In genomic region chr4:5752803-5753184, GRCh38 we compare ENCODE assay signal across 21 cellular contexts. TPM values are rescaled to one million over a fixed set of nuclear protein-coding genes. Genes with fewer than 3 reads are reported as not detected.
DNase-seq lines count a peak whose midpoint lies in the region; ATAC-seq, FAIRE-seq and TF ChIP-seq lines count a peak whose summit lies in the region.
"Had no signal": no experiment of that assay in that cellular context is flagged by ENCODE, and none has a peak within 500 bp of the region (broad histone marks: within the 10 kb centered on the region; RNA-seq: fewer than 3 reads in every experiment).

No MANE protein-coding gene starts in this region.

- WGBS in HepG2 (ENCODE audit: low lambda C conversion rate): 80% methylated on average over 1 of the region's 15 CpGs
- WGBS in right lobe of liver (ENCODE audit: insufficient coverage, low coverage, low lambda C conversion rate, missing lambda C conversion rate): 100% methylated on average over 1 of the region's 15 CpGs

- no peak overlapping the region for H3K9ac ChIP-seq in HepG2 (ENCODE audit: insufficient read depth, low read depth, low read length)
- H3K9ac ChIP-seq in kidney (ENCODE audit: low read length in 2 of 2): no peak overlapping the region
- peak overlapping the region; percentile 94 for H3K9ac ChIP-seq in skeletal muscle satellite cell (ENCODE audit: low read depth, low read length)

- no peak overlapping the region for H3K27ac ChIP-seq in HepG2 (ENCODE audit: extremely low read length, insufficient read depth, low read length)
- no peak overlapping the region for H3K27ac ChIP-seq in right lobe of liver
- H3K27ac ChIP-seq in coronary artery: no peak overlapping the region
- peak overlapping the region; percentile 66 to 90 for H3K27ac ChIP-seq in kidney (ENCODE audit: low read depth in 2 of 2, low read length in 2 of 2)
- H3K27ac ChIP-seq: C4-2B, stomach had no signal

- intact Hi-C loops in HepG2 (cut with micrococcal nuclease; ENCODE audit: unreplicated experiment): no loop called here
- intact Hi-C loops in right lobe of liver (cut with DNase I): no loop called here
- intact Hi-C loops in kidney (cut with DNase I): no loop called here

- H3K4me2 ChIP-seq in HepG2 (ENCODE audit: low read depth, low read length) (no peak overlapping the region), skeletal muscle satellite cell (ENCODE audit: low read length) (peak overlapping the region; percentile 78)

- H3K9me3 ChIP-seq in HepG2 (ENCODE audit: low read length) (no peaks in the 10 kb centered on the region), right lobe of liver (no peaks in the 10 kb centered on the region), kidney (ENCODE audit: control insufficient read depth in 1 of 2, low read length in 2 of 2) (no peaks in the 10 kb centered on the region), skeletal muscle satellite cell (replicated peaks; ENCODE audit: low read length) (no peaks in the 10 kb centered on the region)
- H3K9me3 ChIP-seq: stomach had no signal

- TF ChIP-seq POLR2A in HepG2 (IDR thresholded peaks at IDR 0.05; ENCODE audit: insufficient read depth in 1 of 2, low read depth in 2 of 2, low read length in 2 of 2) (no peak), right lobe of liver (IDR thresholded peaks at IDR 0.05) (no peak)

- H3K79me2 ChIP-seq in HepG2 (ENCODE audit: insufficient read depth, low read length): no peaks in the 10 kb centered on the region

- in situ Hi-C loops in HepG2 (cut with HindIII; ENCODE audit: extremely low pct_ligation_motif_present, low pct_unique_long_range_greater_than_20kb): no loop called here

- POLR2A ChIA-PET in HepG2 (lab: Yijun Ruan, JAX): no interaction called here

- H4K20me1 ChIP-seq in HepG2 (ENCODE audit: insufficient read depth, low read length): no peaks in the 10 kb centered on the region

- H3K36me3 ChIP-seq in HepG2 (replicated peaks in 1 of 2; ENCODE audit: control insufficient read depth in 1 of 2, insufficient read depth in 2 of 2, low read length in 2 of 2) (peaks cover 13 to 27% of the 10 kb centered on the region in 2 experiments; a peak in 3 of 5 replicates), right lobe of liver (no peaks in the 10 kb centered on the region), kidney (ENCODE audit: control insufficient read depth in 1 of 2, insufficient read depth in 2 of 2, low read length in 2 of 2) (peaks cover 24 to 67% of the 10 kb centered on the region in 2 donors), skeletal muscle satellite cell (ENCODE audit: insufficient read depth, low read length) (peaks cover 69% of the 10 kb centered on the region)

- no TSS peak for BruUV-seq in HepG2 (replicated peaks; lab: Mats Ljungman, UMichigan)

- ATAC-seq in HepG2 (no peak), right lobe of liver (no peak), GM21367 (IDR thresholded peaks at IDR 0.05; ENCODE audit: unreplicated experiment) (no peak), GM19455 (IDR thresholded peaks at IDR 0.05; ENCODE audit: unreplicated experiment) (no peak)
- ATAC-seq: T-cell had no signal

- no peak overlapping the region for H2AFZ ChIP-seq in HepG2 (ENCODE audit: low read length)

- TF ChIP-seq EP300 in HepG2 (IDR thresholded peaks at IDR 0.05; ENCODE audit: low read depth in 2 of 2, low read length in 2 of 2) (no peak), HepG2 (CRISPR knock-in tag; IDR thresholded peaks at IDR 0.05; ENCODE audit: borderline replicate concordance) (no peak)

- FAIRE-seq in HepG2 (lab: Jason Lieb, UNC) (no peak), kidney (lab: Jason Lieb, UNC) (no peak)
- FAIRE-seq: A204.1, islet of Langerhans had no signal

- H3K4me1 ChIP-seq in HepG2 (ENCODE audit: insufficient read depth, low read length) (no peaks in the 10 kb centered on the region), right lobe of liver (no peaks in the 10 kb centered on the region), kidney (ENCODE audit: control insufficient read depth in 1 of 2, insufficient read depth in 1 of 2, low read depth in 1 of 2, low read length in 2 of 2) (peaks cover 22 to 24% of the 10 kb centered on the region in 2 donors), skeletal muscle satellite cell (ENCODE audit: control insufficient read depth, insufficient read depth, low read length) (peaks cover 81% of the 10 kb centered on the region)
- H3K4me1 ChIP-seq: stomach had no signal

- no peak for TF ChIP-seq RAD21 in HepG2 (CRISPR knock-in tag; IDR thresholded peaks at IDR 0.05)

- DNase-seq in HepG2 (ENCODE audit: low spot score): no peak
- no peak for DNase-seq in right lobe of liver
- peak; percentile 50 for DNase-seq in coronary artery (ENCODE audit: low spot score)
- peak; percentile 75 for DNase-seq in kidney
- no peak for DNase-seq in NAMALWA (ENCODE audit: low spot score)
- DNase-seq: activated gamma-delta T cell treated with Interleukin-2 at 50 U/mL for 16 hours; anterior cingulate cortex; DMS 273 treated with DMSO at 0.1 percent for 48 hours; mammary epithelial cell; MM.1S; NCI-H345; Right ventricle myocardium superior; stimulated activated CD4-positive, alpha-beta T cell treated with anti-CD3 and anti-CD28 coated beads, Interleukin-2, amount 100 ng/mL, for 24 hours; stomach; T-cell had no signal

- H3K27me3 ChIP-seq in HepG2 (ENCODE audit: control insufficient read depth in 1 of 2, insufficient read depth in 2 of 2, low read length in 2 of 2) (no peaks in the 10 kb centered on the region), right lobe of liver (no peaks in the 10 kb centered on the region), skeletal muscle satellite cell (ENCODE audit: control insufficient read depth, insufficient read depth, low read length) (no peaks in the 10 kb centered on the region)
- H3K27me3 ChIP-seq: stomach had no signal

- H3K4me3 ChIP-seq in HepG2 (replicated peaks in 1 of 3; ENCODE audit: insufficient read depth in 1 of 3, low read depth in 2 of 3, low read length in 3 of 3) (no peak overlapping the region), right lobe of liver (no peak overlapping the region), coronary artery (no peak overlapping the region), kidney (ENCODE audit: low read length in 2 of 2) (no peak overlapping the region), skeletal muscle satellite cell (ENCODE audit: low read length) (peak overlapping the region; percentile 60)
- H3K4me3 ChIP-seq: stomach had no signal

- no peak for TF ChIP-seq CTCF in HepG2 (CRISPR knock-in tag; IDR thresholded peaks at IDR 0.05)
- TF ChIP-seq CTCF in right lobe of liver (IDR thresholded peaks at IDR 0.05): no peak
- TF ChIP-seq CTCF in coronary artery (IDR thresholded peaks at IDR 0.05): no peak
- no peak for TF ChIP-seq CTCF in kidney (IDR thresholded peaks at IDR 0.05; ENCODE audit: borderline replicate concordance, extremely low read depth, insufficient read depth)

- CTCF ChIA-PET in HepG2 (lab: Yijun Ruan, JAX; ENCODE audit: low intra/inter-chr PET ratio, low total read pairs): no interaction called here

RNA-seq across cellular contexts. Expression of gene EVC, which starts 41.8 kb away (rescaled TPM):
- total RNA-seq in HepG2 (2016; rRNA removed; fragmentation: Illumina TruSeq; extraction: Trizol): 2.8 and 4.9 TPM in 2 replicates
- total RNA-seq in HepG2 (2016; cell fraction: cytosol; rRNA removed; fragmentation: Illumina TruSeq; extraction: Trizol; ENCODE audit: low read depth): 1.3 and 1.5 TPM in 2 replicates
- total RNA-seq in HepG2 (2016; cell fraction: insoluble cytoplasmic fraction; rRNA removed; fragmentation: Illumina TruSeq; extraction: Trizol): 2.3 and 4.9 TPM in 2 replicates
- total RNA-seq in HepG2 (2016; cell fraction: membrane; rRNA removed; fragmentation: Illumina TruSeq; extraction: Trizol): 3.0 and 3.1 TPM in 2 replicates
- total RNA-seq in HepG2 (2016; cell fraction: nucleus; rRNA removed; fragmentation: Illumina TruSeq; extraction: Trizol): 8.1 and 10.9 TPM in 2 replicates
- 3.1 and 3.5 TPM in 2 replicates for polyA plus RNA-seq in HepG2 (2011; rRNA removed)
- 1.7 and 2.1 TPM in 2 replicates for polyA plus RNA-seq in HepG2 (2011; cell fraction: cytosol; rRNA removed)
- 17.7 and 18.7 TPM in 2 replicates for polyA plus RNA-seq in HepG2 (2011; cell fraction: nucleus; rRNA removed)
- polyA plus RNA-seq in HepG2 (2012): 2.0 and 3.0 TPM in 2 replicates
- polyA plus RNA-seq in HepG2 (2016; cell fraction: cytosol; fragmentation: Illumina TruSeq; extraction: Trizol; ENCODE audit: low read depth): 0.61 and 0.63 TPM in 2 replicates
- 1.6 and 2.2 TPM in 2 replicates for polyA plus RNA-seq in HepG2 (2016; cell fraction: insoluble cytoplasmic fraction; fragmentation: Illumina TruSeq; extraction: Trizol; ENCODE audit: low read depth)
- polyA plus RNA-seq in HepG2 (2016; cell fraction: membrane; fragmentation: Illumina TruSeq; extraction: Trizol; ENCODE audit: low read depth): 1.1 and 1.2 TPM in 2 replicates
- polyA plus RNA-seq in HepG2 (2016; cell fraction: nucleus; fragmentation: Illumina TruSeq; extraction: Trizol; ENCODE audit: insufficient read depth, low read depth): 8.1 and 10.6 TPM in 2 replicates
- 1.2 and 6.0 TPM in 2 replicates for polyA minus RNA-seq in HepG2 (2011; rRNA and poly(A)+ RNA removed; ENCODE audit: low replicate concordance)
- polyA minus RNA-seq in HepG2 (2011; cell fraction: cytosol; rRNA and poly(A)+ RNA removed): 2.5 and 3.3 TPM in 2 replicates
- 15.0 and 17.3 TPM in 2 replicates for polyA minus RNA-seq in HepG2 (2011; cell fraction: nucleus; rRNA and poly(A)+ RNA removed)
- total RNA-seq in right lobe of liver: 1 to 10 TPM; 2.6 to 6.5 (median 3.2) TPM
- 159 TPM for total RNA-seq in kidney
- 7.8 TPM for polyA plus RNA-seq in kidney (ENCODE audit: insufficient read depth, low read depth, low replicate concordance)
- total RNA-seq in skeletal muscle satellite cell (2012; rRNA removed): 31.7 and 53.0 TPM in 2 replicates

RNA-seq across cellular contexts. Expression of gene EVC2, which starts 44.4 kb away (rescaled TPM):
- total RNA-seq in HepG2 (2016; rRNA removed; fragmentation: Illumina TruSeq; extraction: Trizol) (not detected in 2 replicates), right lobe of liver (under 1 TPM; 0.24 to 0.93 (median 0.53) TPM), kidney (8.7 TPM)
- total RNA-seq in HepG2 (2016; cell fraction: cytosol; rRNA removed; fragmentation: Illumina TruSeq; extraction: Trizol; ENCODE audit: low read depth): not detected in 2 replicates
- not detected in 2 replicates for total RNA-seq in HepG2 (2016; cell fraction: insoluble cytoplasmic fraction; rRNA removed; fragmentation: Illumina TruSeq; extraction: Trizol)
- total RNA-seq in HepG2 (2016; cell fraction: membrane; rRNA removed; fragmentation: Illumina TruSeq; extraction: Trizol): not detected in 2 replicates
- not detected in 2 replicates for total RNA-seq in HepG2 (2016; cell fraction: nucleus; rRNA removed; fragmentation: Illumina TruSeq; extraction: Trizol)
- polyA plus RNA-seq in HepG2 (2011; rRNA removed) (not detected in 2 replicates), kidney (ENCODE audit: insufficient read depth, low read depth, low replicate concordance) (1.6 TPM)
- not detected in 2 replicates for polyA plus RNA-seq in HepG2 (2011; cell fraction: cytosol; rRNA removed)
- not detected in 2 replicates for polyA plus RNA-seq in HepG2 (2011; cell fraction: nucleus; rRNA removed)
- polyA plus RNA-seq in HepG2 (2012): not detected in 2 replicates
- polyA plus RNA-seq in HepG2 (2016; cell fraction: cytosol; fragmentation: Illumina TruSeq; extraction: Trizol; ENCODE audit: low read depth): not detected in 2 replicates
- not detected in 2 replicates for polyA plus RNA-seq in HepG2 (2016; cell fraction: insoluble cytoplasmic fraction; fragmentation: Illumina TruSeq; extraction: Trizol; ENCODE audit: low read depth)
- not detected in 2 replicates for polyA plus RNA-seq in HepG2 (2016; cell fraction: membrane; fragmentation: Illumina TruSeq; extraction: Trizol; ENCODE audit: low read depth)
- not detected in 2 replicates for polyA plus RNA-seq in HepG2 (2016; cell fraction: nucleus; fragmentation: Illumina TruSeq; extraction: Trizol; ENCODE audit: insufficient read depth, low read depth)
- not detected in 2 replicates for polyA minus RNA-seq in HepG2 (2011; rRNA and poly(A)+ RNA removed; ENCODE audit: low replicate concordance)
- polyA minus RNA-seq in HepG2 (2011; cell fraction: cytosol; rRNA and poly(A)+ RNA removed): not detected in 2 replicates
- polyA minus RNA-seq in HepG2 (2011; cell fraction: nucleus; rRNA and poly(A)+ RNA removed): not detected in 2 replicates
- total RNA-seq in skeletal muscle satellite cell (2012; rRNA removed): 7.9 and 8.6 TPM in 2 replicates

Comparison
In these comparisons a context has a peak if more than half of its experiments do, and no peak if none do; other contexts are left out.
1. DNase-seq: peak in coronary artery (single experiment) and kidney (single experiment); none in HepG2 (single experiment), right lobe of liver (0 of 3) and NAMALWA (single experiment).
2. H3K27ac ChIP-seq: peak in kidney (2 of 2); none in HepG2 (single experiment), right lobe of liver (0 of 3) and coronary artery (0 of 2).
3. RNA of gene EVC, which starts 41.8 kb away (total RNA-seq): 159 TPM in kidney (single experiment); 1.3 to 10.9 TPM in HepG2 and 2.6 to 6.5 TPM in right lobe of liver; every median in the first group is over 10 times any median in the second.